ENCODE assay signal across 16 cellular contexts in genomic region chr2:64582774-64583340, GRCh38. TPM values are rescaled to one million over a fixed set of nuclear protein-coding genes. Genes with fewer than 3 reads are reported as not detected.
A peak's percentile ranks its signal among the peaks of the same experiment; 100 is the strongest.
DNase-seq lines count a peak whose midpoint lies in the region; ATAC-seq, FAIRE-seq and TF ChIP-seq lines count a peak whose summit lies in the region.
"Had no signal": no experiment of that assay in that cellular context is flagged by ENCODE, and none has a peak within 500 bp of the region (broad histone marks: within the 10 kb centered on the region; RNA-seq: fewer than 3 reads in every experiment).

No MANE protein-coding gene starts in this region.

- intact Hi-C loops in GM12878 (cut with micrococcal nuclease; ENCODE audit: unreplicated experiment) = loop anchor here (1.0 to 2.0 kb wide), 2 partner anchors 24 to 58 kb away; no protein-coding TSS in a partner anchor

- peak; percentile 99 for FAIRE-seq in GM12878 (lab: Jason Lieb, UNC)
- FAIRE-seq: RCC 7860 had no signal

- TF ChIP-seq CTCF in GM12878 (IDR thresholded peaks at IDR 0.05 in 2 of 3, conservative IDR thresholded peaks at IDR 0.05 in 1 of 3; ENCODE audit: control insufficient read depth in 2 of 3, extremely low read depth in 1 of 3, insufficient read depth in 1 of 3, low read depth in 3 of 3, low read length in 3 of 3) = no peak

- H3K79me2 ChIP-seq in GM12878 (ENCODE audit: control insufficient read depth, insufficient read depth, low read length) = peaks cover 2% of the 10 kb centered on the region

- TF ChIP-seq POLR2A in GM12878 (IDR thresholded peaks at IDR 0.05; ENCODE audit: low read depth, low read length) (no peak), erythroblast (IDR thresholded peaks at IDR 0.05; ENCODE audit: low read length) (no peak)

- in situ Hi-C loops in GM12878 (cut with MboI) = no loop called here

- peak; percentile 62 for DNase-seq in GM12878 (ENCODE audit: low read depth, low spot score)
- DNase-seq in GM19238 (ENCODE audit: insufficient read length, low spot score) = no peak
- no peak for DNase-seq in erythroblast (lab: John Stamatoyannopoulos, UW)
- DNase-seq in middle frontal gyrus (ENCODE audit: extremely low spot score, low spot score) = no peak
- no peak for DNase-seq in retina
- DNase-seq: activated naive CD8-positive, alpha-beta T cell treated with anti-CD3 and anti-CD28 coated beads for 36 hours; dorsolateral prefrontal cortex; HCEC 1CT; heart right ventricle; mesendoderm; right cardiac atrium had no signal

- peak overlapping the region; percentile 72 for H3K27ac ChIP-seq in GM12878 (ENCODE audit: control insufficient read depth, insufficient read depth)
- H3K27ac ChIP-seq: heart right ventricle, VCaP had no signal

- H3K4me2 ChIP-seq in GM12878 (ENCODE audit: control insufficient read depth, insufficient read depth) = peak overlapping the region; percentile 83

- BruUV-seq in GM12878 (replicated peaks; lab: Mats Ljungman, UMichigan) = no TSS peak

- H2AFZ ChIP-seq in GM12878 (ENCODE audit: control insufficient read depth, low read depth, low read length) = no peak overlapping the region

- H3K9ac ChIP-seq in GM12878 (ENCODE audit: control insufficient read depth, insufficient read depth, low read length) = no peak overlapping the region

- no peaks in the 10 kb centered on the region for H3K27me3 ChIP-seq in GM12878 (replicated peaks in 1 of 2; ENCODE audit: control insufficient read depth in 2 of 2, insufficient read depth in 2 of 2, low read length in 1 of 2)
- H3K27me3 ChIP-seq: dorsolateral prefrontal cortex, heart right ventricle had no signal

- ATAC-seq in GM18907 (IDR thresholded peaks at IDR 0.05; ENCODE audit: unreplicated experiment) = peak; percentile 90
- ATAC-seq in GM21717 (IDR thresholded peaks at IDR 0.05; ENCODE audit: unreplicated experiment) = peak; percentile 87
- peak; percentile 77 for ATAC-seq in HG03139 (IDR thresholded peaks at IDR 0.05; ENCODE audit: unreplicated experiment)
- ATAC-seq in GM12878 = peak; percentile 97
- ATAC-seq: heart right ventricle, right cardiac atrium had no signal

- H4K20me1 ChIP-seq in GM12878 (ENCODE audit: control insufficient read depth, insufficient read depth) = no peaks in the 10 kb centered on the region

- peaks cover 0 to 16% of the 10 kb centered on the region in 2 experiments; a peak in 3 of 4 replicates for H3K36me3 ChIP-seq in GM12878 (ENCODE audit: control insufficient read depth in 2 of 2, insufficient read depth in 2 of 2, low read length in 1 of 2)

- no peaks in the 10 kb centered on the region for H3K9me3 ChIP-seq in GM12878 (replicated peaks; ENCODE audit: control insufficient read depth, insufficient read depth, low read length)
- H3K9me3 ChIP-seq: heart right ventricle had no signal

- SMC1A ChIA-PET in GM12878 (lab: Charles Lee; ENCODE audit: uncharacterized antibody, unreplicated experiment) = interaction anchor here (0.6 to 4.7 kb wide), 42 partner anchors 9 to 533 kb away, joined by 3 to 47 read pairs (median 4); partner anchors contain the start of genes AFTPH and SERTAD2

- RAD21 ChIA-PET in GM12878 (lab: Charles Lee; ENCODE audit: unreplicated experiment) = interaction anchor here (0.7 to 4.4 kb wide), 38 partner anchors 9 to 473 kb away, joined by 3 to 34 read pairs (median 4); partner anchors contain the start of genes AFTPH, CEP68 and SERTAD2

- TF ChIP-seq EP300 in GM12878 (IDR thresholded peaks at IDR 0.05; ENCODE audit: borderline replicate concordance in 1 of 2, control insufficient read depth in 1 of 2, low read depth in 2 of 2, low read length in 2 of 2) = peak; percentile 24 to 56; a peak in 3 of 4 replicates

- no peak for TF ChIP-seq RAD21 in GM12878 (IDR thresholded peaks at IDR 0.05; ENCODE audit: insufficient read depth, low read depth, low read length)

- under 1% methylated on average over 5 of the region's 5 CpGs for WGBS in GM12878 (ENCODE audit: insufficient coverage, insufficient replicate concordance, low lambda C conversion rate, missing lambda C conversion rate)

- H3K4me1 ChIP-seq in GM12878 (ENCODE audit: control insufficient read depth, insufficient read depth, low read length) = peaks cover 41% of the 10 kb centered on the region

- peak overlapping the region; percentile 18; the same call in 1 of the 2 replicates for H3K4me3 ChIP-seq in GM12878
- H3K4me3 ChIP-seq: dorsolateral prefrontal cortex, heart right ventricle had no signal

- POLR2A ChIA-PET in GM12878 (lab: Charles Lee) = interaction anchor here (0.7 to 2.6 kb wide), 18 partner anchors 12 to 472 kb away, joined by 3 to 21 read pairs (median 4); partner anchors contain the start of gene AFTPH

- CTCF ChIA-PET in GM12878 (lab: Yijun Ruan, JAX) = interaction anchor here (0.6 to 7.8 kb wide), 28 partner anchors 9 to 884 kb away, joined by 3 to 80 read pairs (median 4); partner anchors contain the start of gene AFTPH

TF ChIP-seq in GM12878, 131 proteins besides CTCF, POLR2A, EP300 and RAD21 (continues in another document):
- TF ChIP-seq RUNX3 (IDR thresholded peaks at IDR 0.05; ENCODE audit: low read length) (peak; percentile 67), PAX8 (IDR thresholded peaks at IDR 0.05) (0 out of 2 replicates have a peak, but pooled peaks have one; percentile 28), IKZF2 (IDR thresholded peaks at IDR 0.05) (peak; percentile 69 to 71; a peak in 3 of 4 replicates), IRF4 (IDR thresholded peaks at IDR 0.05; ENCODE audit: low read depth, low read length) (no peak; the same call in 1 of the 2 replicates), ZNF384 (IDR thresholded peaks at IDR 0.05; ENCODE audit: borderline replicate concordance, low read depth, low read length) (peak; percentile 81), BACH1 (IDR thresholded peaks at IDR 0.05; ENCODE audit: borderline replicate concordance) (no peak), MEF2B (IDR thresholded peaks at IDR 0.05; ENCODE audit: partially characterized antibody, poor library complexity, severe bottlenecking) (peak; percentile 77), ZSCAN29 (IDR thresholded peaks at IDR 0.05) (peak; percentile 68; the same call in 1 of the 2 replicates)
- TF ChIP-seq, protein P1, sequence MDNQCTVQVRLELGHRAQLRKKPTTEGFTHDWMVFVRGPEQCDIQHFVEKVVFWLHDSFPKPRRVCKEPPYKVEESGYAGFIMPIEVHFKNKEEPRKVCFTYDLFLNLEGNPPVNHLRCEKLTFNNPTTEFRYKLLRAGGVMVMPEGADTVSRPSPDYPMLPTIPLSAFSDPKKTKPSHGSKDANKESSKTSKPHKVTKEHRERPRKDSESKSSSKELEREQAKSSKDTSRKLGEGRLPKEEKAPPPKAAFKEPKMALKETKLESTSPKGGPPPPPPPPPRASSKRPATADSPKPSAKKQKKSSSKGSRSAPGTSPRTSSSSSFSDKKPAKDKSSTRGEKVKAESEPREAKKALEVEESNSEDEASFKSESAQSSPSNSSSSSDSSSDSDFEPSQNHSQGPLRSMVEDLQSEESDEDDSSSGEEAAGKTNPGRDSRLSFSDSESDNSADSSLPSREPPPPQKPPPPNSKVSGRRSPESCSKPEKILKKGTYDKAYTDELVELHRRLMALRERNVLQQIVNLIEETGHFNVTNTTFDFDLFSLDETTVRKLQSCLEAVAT (IDR thresholded peaks at IDR 0.05) = 0 out of 2 replicates have a peak, but pooled peaks have one; percentile 6
- TF ChIP-seq, protein P2, sequence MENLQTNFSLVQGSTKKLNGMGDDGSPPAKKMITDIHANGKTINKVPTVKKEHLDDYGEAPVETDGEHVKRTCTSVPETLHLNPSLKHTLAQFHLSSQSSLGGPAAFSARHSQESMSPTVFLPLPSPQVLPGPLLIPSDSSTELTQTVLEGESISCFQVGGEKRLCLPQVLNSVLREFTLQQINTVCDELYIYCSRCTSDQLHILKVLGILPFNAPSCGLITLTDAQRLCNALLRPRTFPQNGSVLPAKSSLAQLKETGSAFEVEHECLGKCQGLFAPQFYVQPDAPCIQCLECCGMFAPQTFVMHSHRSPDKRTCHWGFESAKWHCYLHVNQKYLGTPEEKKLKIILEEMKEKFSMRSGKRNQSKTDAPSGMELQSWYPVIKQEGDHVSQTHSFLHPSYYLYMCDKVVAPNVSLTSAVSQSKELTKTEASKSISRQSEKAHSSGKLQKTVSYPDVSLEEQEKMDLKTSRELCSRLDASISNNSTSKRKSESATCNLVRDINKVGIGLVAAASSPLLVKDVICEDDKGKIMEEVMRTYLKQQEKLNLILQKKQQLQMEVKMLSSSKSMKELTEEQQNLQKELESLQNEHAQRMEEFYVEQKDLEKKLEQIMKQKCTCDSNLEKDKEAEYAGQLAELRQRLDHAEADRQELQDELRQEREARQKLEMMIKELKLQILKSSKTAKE (IDR thresholded peaks at IDR 0.05; ENCODE audit: low read depth, poor library complexity, severe bottlenecking) = peak; percentile 60

RNA-seq across cellular contexts. Expression of gene AFTPH, which starts 58.7 kb away (rescaled TPM):
- total RNA-seq in GM12878 (2013; cell fraction: nucleolus; rRNA removed) = 106 and 111 TPM in 2 replicates
- total RNA-seq in GM12878 (2014; rRNA removed) (51.3 and 60.1 TPM in 2 replicates), GM12878 (2014; rRNA removed; fragmentation: Illumina TruSeq; extraction: Trizol) (77.3 and 79.8 TPM in 2 replicates), GM12878 (2021) (37.9 and 40.0 TPM in 2 replicates)
- 32.0 TPM for polyA plus RNA-seq in GM12878 (2011; ENCODE audit: low read depth)
- polyA plus RNA-seq in GM12878 (2011; rRNA removed) (63.5 and 86.7 TPM in 2 replicates), GM12878 (2014; fragmentation: Illumina TruSeq; extraction: Trizol) (59.5 and 87.1 TPM in 2 replicates), GM12878 (2014; fragmentation: Nextera tagmentation; extraction: Ambion mirVana) (10 to 100 TPM; 25.6 to 38.7 TPM), GM12878 (2014; rRNA removed) (34.1 and 39.0 TPM in 2 replicates), GM12878 (2016; fragmentation: Nextera tagmentation; extraction: Ambion mirVana) (10 to 100 TPM; 29.9 to 33.3 TPM)
- polyA plus RNA-seq in GM12878 (2011; cell fraction: cytosol; rRNA removed) = 30.5 and 37.4 TPM in 2 replicates
- 27.5 and 29.9 TPM in 2 replicates for polyA plus RNA-seq in GM12878 (2011; cell fraction: nucleus; rRNA removed)
- 54.8 and 55.7 TPM in 2 replicates for polyA plus RNA-seq in GM12878 (2012)
- polyA minus RNA-seq in GM12878 (2011; rRNA and poly(A)+ RNA removed) = 47.8 and 54.3 TPM in 2 replicates
- 16.6 and 23.3 TPM in 2 replicates for polyA minus RNA-seq in GM12878 (2011; cell fraction: cytosol; rRNA and poly(A)+ RNA removed)
- polyA minus RNA-seq in GM12878 (2011; cell fraction: nucleus; rRNA and poly(A)+ RNA removed) = 22.0 and 25.4 TPM in 2 replicates
